Comparison of ENCODE assay signal across 8 cellular contexts in genomic region chr11:35167451-35167954, GRCh38. TPM values are rescaled to one million over a fixed set of nuclear protein-coding genes. Genes with fewer than 3 reads are reported as not detected.
DNase-seq lines count a peak whose midpoint lies in the region; ATAC-seq and TF ChIP-seq lines count a peak whose summit lies in the region.

No MANE protein-coding gene starts in this region.

- H3K27ac ChIP-seq in breast epithelium: peak overlapping the region; percentile 79 to 83
- H3K27ac ChIP-seq in lower lobe of right lung: peak overlapping the region; percentile 57
- H3K27ac ChIP-seq in tibial nerve: peak overlapping the region; percentile 34 to 93 (median 80)

- H3K36me3 Mint-ChIP-seq in activated CD4-positive, alpha-beta T cell treated with anti-CD3 and anti-CD28 coated beads, Interleukin-2, amount 10 ng/mL, durations not matched to agents 7 days and 5 days (ENCODE audit: low read depth): peaks cover 83% of the 10 kb centered on the region
- H3K36me3 Mint-ChIP-seq in mesothelial cell of epicardium: no peaks in the 10 kb centered on the region

- CTCF ChIA-PET in activated CD4-positive, alpha-beta T cell treated with anti-CD3 and anti-CD28 coated beads, Interleukin-2, amount 10 ng/mL, durations not matched to agents 7 days and 5 days (lab: Charles Lee): interaction anchor here (0.6 to 3.0 kb wide), 9 partner anchors 10 to 249 kb away, joined by 3 to 13 read pairs (median 5); partner anchors contain the start of gene CD44

- DNase-seq in activated CD4-positive, alpha-beta T cell treated with anti-CD3 and anti-CD28 coated beads, Interleukin-2, amount 10 ng/mL, durations not matched to agents 7 days and 5 days: no peak
- DNase-seq in activated CD4-positive, alpha-beta T cell treated with anti-CD3 and anti-CD28 coated beads for 48 hours: no peak
- DNase-seq in breast epithelium (ENCODE audit: low spot score in 2 of 2): no peak
- DNase-seq in lower lobe of right lung: no peak
- no peak for DNase-seq in tibial nerve (ENCODE audit: low spot score in 2 of 2)
- DNase-seq in mesothelial cell of epicardium (ENCODE audit: low spot score in 2 of 2, unreplicated experiment in 2 of 2): no peak

- WGBS in tibial nerve, 2 donors: 18 to 26% methylated on average over 2 of the region's 2 CpGs

- H3K4me3 Mint-ChIP-seq in activated CD4-positive, alpha-beta T cell treated with anti-CD3 and anti-CD28 coated beads, Interleukin-2, amount 10 ng/mL, durations not matched to agents 7 days and 5 days: no peak overlapping the region
- H3K4me3 Mint-ChIP-seq in mesothelial cell of epicardium: no peak overlapping the region

- TF ChIP-seq EP300 in tibial nerve (IDR thresholded peaks at IDR 0.05): peak in 1 of 2 donors; percentile 48

- no peaks in the 10 kb centered on the region for H3K27me3 Mint-ChIP-seq in activated CD4-positive, alpha-beta T cell treated with anti-CD3 and anti-CD28 coated beads, Interleukin-2, amount 10 ng/mL, durations not matched to agents 7 days and 5 days
- H3K27me3 Mint-ChIP-seq in mesothelial cell of epicardium (ENCODE audit: low read depth): peaks cover 7% of the 10 kb centered on the region

- peak overlapping the region; percentile 96 for H3K27ac Mint-ChIP-seq in activated CD4-positive, alpha-beta T cell treated with anti-CD3 and anti-CD28 coated beads, Interleukin-2, amount 10 ng/mL, durations not matched to agents 7 days and 5 days
- no peak overlapping the region for H3K27ac Mint-ChIP-seq in mesothelial cell of epicardium

- H3K4me1 Mint-ChIP-seq in activated CD4-positive, alpha-beta T cell treated with anti-CD3 and anti-CD28 coated beads, Interleukin-2, amount 10 ng/mL, durations not matched to agents 7 days and 5 days: peaks cover 100% of the 10 kb centered on the region
- H3K4me1 Mint-ChIP-seq in mesothelial cell of epicardium: no peaks in the 10 kb centered on the region

- H3K27me3 ChIP-seq in breast epithelium (no peaks in the 10 kb centered on the region), lower lobe of right lung (ENCODE audit: low read depth) (no peaks in the 10 kb centered on the region), tibial nerve (no peaks in the 10 kb centered on the region)

- no peak overlapping the region for H3K4me3 ChIP-seq in breast epithelium
- no peak overlapping the region for H3K4me3 ChIP-seq in lower lobe of right lung
- H3K4me3 ChIP-seq in tibial nerve: no peak overlapping the region

- intact Hi-C loops in breast epithelium (cut with DNase I; ENCODE audit: low total_unique reads): no loop called here
- intact Hi-C loops in lower lobe of right lung (cut with DNase I): no loop called here

- TF ChIP-seq CTCF in breast epithelium (IDR thresholded peaks at IDR 0.05) (no peak), lower lobe of right lung (IDR thresholded peaks at IDR 0.05) (no peak), tibial nerve (IDR thresholded peaks at IDR 0.05) (no peak), mesothelial cell of epicardium (IDR thresholded peaks at IDR 0.05; ENCODE audit: unreplicated experiment) (no peak)

- H3K9me3 ChIP-seq in breast epithelium: no peaks in the 10 kb centered on the region
- no peaks in the 10 kb centered on the region for H3K9me3 ChIP-seq in lower lobe of right lung
- no peaks in the 10 kb centered on the region for H3K9me3 ChIP-seq in tibial nerve

- ATAC-seq in lower lobe of right lung (peak in 1 of 2 donors; percentile 16), GM21723 (IDR thresholded peaks at IDR 0.05; ENCODE audit: unreplicated experiment) (no peak), GM21381 (IDR thresholded peaks at IDR 0.05; ENCODE audit: unreplicated experiment) (no peak)

- H3K9me3 Mint-ChIP-seq in activated CD4-positive, alpha-beta T cell treated with anti-CD3 and anti-CD28 coated beads, Interleukin-2, amount 10 ng/mL, durations not matched to agents 7 days and 5 days: peaks cover 8% of the 10 kb centered on the region
- no peaks in the 10 kb centered on the region for H3K9me3 Mint-ChIP-seq in mesothelial cell of epicardium

- POLR2A ChIA-PET in activated CD4-positive, alpha-beta T cell treated with anti-CD3 and anti-CD28 coated beads, Interleukin-2, amount 10 ng/mL, durations not matched to agents 7 days and 5 days (lab: Charles Lee): no interaction called here

- peaks cover 13 to 28% of the 10 kb centered on the region in 2 donors for H3K4me1 ChIP-seq in breast epithelium
- peaks cover 90% of the 10 kb centered on the region for H3K4me1 ChIP-seq in lower lobe of right lung
- H3K4me1 ChIP-seq in tibial nerve: peaks cover 0 to 80% (median 75%) of the 10 kb centered on the region in 4 donors

- H3K36me3 ChIP-seq in breast epithelium (no peaks in the 10 kb centered on the region), lower lobe of right lung (no peaks in the 10 kb centered on the region), tibial nerve (no peaks in the 10 kb centered on the region)

- no peak for TF ChIP-seq POLR2A in breast epithelium (IDR thresholded peaks at IDR 0.05)
- TF ChIP-seq POLR2A in tibial nerve (IDR thresholded peaks at IDR 0.05): no peak

RNA-seq across cellular contexts. Expression of gene CD44, which starts 28.5 kb away (rescaled TPM):
- total RNA-seq in activated CD4-positive, alpha-beta T cell treated with anti-CD3 and anti-CD28 coated beads, Interleukin-2, amount 10 ng/mL, durations not matched to agents 7 days and 5 days: 100 to 1,000 TPM; 518 to 534 TPM
- total RNA-seq in breast epithelium (100 to 1,000 TPM; 255 to 348 (median 269) TPM), lower lobe of right lung (613 TPM), tibial nerve (100 to 1,000 TPM in 1 of 4 donors, 10 to 100 TPM in 3; 67.1 to 180 (median 84.8) TPM), mesothelial cell of epicardium (1.7 to 2.9 TPM (median 1.9 TPM) in 3 replicates)

Comparison
In these comparisons a context has a peak if more than half of its experiments do, and no peak if none do; other contexts are left out.
1. RNA of gene CD44, which starts 28.5 kb away (total RNA-seq): 613 TPM in lower lobe of right lung (single experiment), 518 to 534 TPM in activated CD4-positive, alpha-beta T cell treated with anti-CD3 and anti-CD28 coated beads, Interleukin-2, amount 10 ng/mL, durations not matched to agents 7 days and 5 days, 255 to 348 TPM in breast epithelium and 67.1 to 180 TPM in tibial nerve; 1.7 to 2.9 TPM in mesothelial cell of epicardium; every median in the first group is over 10 times any median in the second.
2. Peak in every context shown above with its lines, with median percentiles within 50 percentile points of each other: H3K27ac ChIP-seq.